8 cellular contexts compared by ENCODE assay signal in the genomic region with DNA sequence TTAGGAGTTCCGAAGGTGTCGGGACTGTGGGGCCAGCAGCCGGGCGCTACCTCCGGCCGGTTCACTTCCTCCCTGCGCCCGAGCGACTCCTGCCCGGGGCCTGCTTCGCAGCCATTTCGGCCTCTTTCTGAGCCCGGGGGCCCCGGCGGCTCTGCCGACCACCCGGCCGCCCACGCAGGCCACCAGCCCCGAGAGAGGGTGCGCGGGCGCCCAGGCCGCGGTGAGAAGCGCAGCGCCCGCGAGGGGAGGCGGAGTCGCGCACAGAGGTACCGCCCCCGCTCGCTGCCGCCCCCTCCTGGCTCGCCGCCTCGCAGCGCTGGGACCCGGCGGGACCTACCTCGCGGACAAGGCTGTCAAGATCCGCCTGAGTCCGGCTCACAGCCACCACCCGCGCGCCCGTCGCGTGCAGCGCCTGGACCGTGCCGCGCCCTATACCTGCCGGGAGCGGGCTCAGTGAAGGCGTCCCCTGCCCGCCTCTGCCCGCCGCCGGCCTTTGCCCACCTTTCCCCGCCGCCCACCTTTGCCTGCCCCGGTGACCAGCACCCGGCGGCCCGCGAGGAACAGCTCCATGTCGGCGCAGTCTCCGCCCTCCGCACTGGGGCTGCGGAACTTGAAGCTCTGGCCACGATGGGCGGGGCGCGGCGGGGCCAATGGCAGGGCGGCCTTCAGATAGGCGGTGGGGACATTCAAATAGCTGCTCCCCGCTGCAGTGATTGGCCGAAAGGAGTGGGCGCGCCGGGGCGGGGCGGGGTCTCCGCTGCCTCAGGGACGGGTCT. TPM values are rescaled to one million over a fixed set of nuclear protein-coding genes. Genes with fewer than 3 reads are reported as not detected.
DNase-seq lines count a peak whose midpoint lies in the region; ATAC-seq lines count a peak whose summit lies in the region.

A gene (minus strand): TSS at position 585 of the 776 bp plus-strand sequence. CDS start 15 bp downstream, at position 570.

- peak; percentile 43 for ATAC-seq in GM19468 (IDR thresholded peaks at IDR 0.05; ENCODE audit: extremely low read depth, unreplicated experiment)

- DNase-seq in COLO668 (lab: John Stamatoyannopoulos, UW; ENCODE audit: unreplicated experiment) (peak; percentile 93), HT-29 (ENCODE audit: low spot score) (peak; percentile 96), lung microvascular endothelial cell (ENCODE audit: low read depth in 2 of 2) (peak; percentile 97 to 98)
- peak; percentile 96 for DNase-seq in NK-92 treated with Interleukin-12 subunit alpha and Interleukin-12 subunit beta, amount 100 ng/mL, for 24 hours (lab: John Stamatoyannopoulos, UW)
- peak; percentile 96 for DNase-seq in activated CD8-positive, alpha-beta memory T cell treated with anti-CD3 and anti-CD28 coated beads for 24 hours
- DNase-seq in effector CD4-positive, alpha-beta T cell, result peak; percentile 92
- peak; percentile 92 to 94 (median 93) for DNase-seq in stimulated activated CD4-positive, alpha-beta T cell treated with anti-CD3 and anti-CD28 coated beads, TNF-alpha, amount 100 ng/mL, for 48 hours (ENCODE audit: low read depth in 3 of 3)

RNA-seq across cellular contexts. Expression of the gene that starts here (rescaled TPM):
- 167 and 221 TPM in 2 replicates for total RNA-seq in HT-29 (2014; rRNA removed; shearing (Covaris generic))
- 35.5 and 37.7 TPM in 2 replicates for total RNA-seq in lung microvascular endothelial cell

Comparison
In these comparisons a context has a peak if more than half of its experiments do, and no peak if none do; other contexts are left out.
1. Peak in every context shown above with its lines: DNase-seq and ATAC-seq.